22 cellular contexts compared by ENCODE assay signal in genomic region chr14:28157289-28157869, GRCh38.
DNase-seq lines count a peak whose midpoint lies in the region; ATAC-seq, FAIRE-seq and TF ChIP-seq lines count a peak whose summit lies in the region.
"Had no signal": no experiment of that assay in that cellular context is flagged by ENCODE, and none has a peak within 500 bp of the region (broad histone marks: within the 10 kb centered on the region; RNA-seq: fewer than 3 reads in every experiment).

No MANE protein-coding gene starts in this region.

- H4K8ac ChIP-seq in IMR-90 (ENCODE audit: low read depth in 2 of 2, low read length in 2 of 2), result no peak overlapping the region

- H3K4me2 ChIP-seq in IMR-90 (ENCODE audit: low read depth, low read length), result no peak overlapping the region
- no peak overlapping the region for H3K4me2 ChIP-seq in HepG2 (ENCODE audit: low read depth, low read length)
- H3K4me2 ChIP-seq: BLaER1, GM23338 had no signal

- H2AFZ ChIP-seq in IMR-90 (replicated peaks; ENCODE audit: low read length, poor library complexity) (peak overlapping the region; percentile 32), HepG2 (ENCODE audit: low read length) (no peak overlapping the region)
- H2AFZ ChIP-seq: GM23338 had no signal

- intact Hi-C loops in Right ventricle myocardium superior (cut with DNase I) (no loop called here), left ventricle myocardium inferior (cut with micrococcal nuclease) (no loop called here), IMR-90 (cut with micrococcal nuclease) (no loop called here), HepG2 (cut with micrococcal nuclease; ENCODE audit: unreplicated experiment) (no loop called here)

- no peak overlapping the region for H3K14ac ChIP-seq in IMR-90 (replicated peaks; ENCODE audit: low read depth, low read length)

- H4K20me1 ChIP-seq in IMR-90 (ENCODE audit: insufficient read depth, low read length) (no peaks in the 10 kb centered on the region), HepG2 (ENCODE audit: insufficient read depth, low read length) (no peaks in the 10 kb centered on the region)
- H4K20me1 ChIP-seq: BLaER1 had no signal

- DNase-seq in Right ventricle myocardium superior, result peak; percentile 24
- DNase-seq in left ventricle myocardium inferior, result no peak
- DNase-seq in IMR-90, result no peak
- DNase-seq in HepG2 (ENCODE audit: low spot score), result no peak
- no peak for DNase-seq in activated CD4-positive, CD25-positive, alpha-beta regulatory T cell treated with anti-CD3 and anti-CD28 coated beads, Interleukin-2, amount 50 U/mL, for 72 hours
- no peak for DNase-seq in GDM1 (lab: John Stamatoyannopoulos, UW)
- DNase-seq: 8988T; Calu3; CD8-positive, alpha-beta T cell; DMS53; DND-41; EL; H7; HFFc6 had no signal

- H2BK120ac ChIP-seq in IMR-90 (ENCODE audit: low read depth, low read length), result no peak overlapping the region

- H4K91ac ChIP-seq in IMR-90 (ENCODE audit: insufficient read depth, low read depth, low read length), result no peak overlapping the region

- no peak overlapping the region for H3K27ac Mint-ChIP-seq in stimulated activated memory B cell treated with anti-CD40 and anti-IgM and Interleukin-4, amounts not matched to agents 10 μg/mL and 1 μg/mL and 100 μg/mL, for 72 hours
- H3K27ac Mint-ChIP-seq: CD8-positive, alpha-beta T cell; GM23338; HFFc6 had no signal

- H3K27me3 Mint-ChIP-seq in stimulated activated memory B cell treated with anti-CD40 and anti-IgM and Interleukin-4, amounts not matched to agents 10 μg/mL and 1 μg/mL and 100 μg/mL, for 72 hours, result no peaks in the 10 kb centered on the region

- TF ChIP-seq POLR2A in IMR-90 (IDR thresholded peaks at IDR 0.05; ENCODE audit: low read depth, low read length) (no peak), HepG2 (IDR thresholded peaks at IDR 0.05; ENCODE audit: insufficient read depth in 1 of 2, low read depth in 2 of 2, low read length in 2 of 2) (no peak)

- TF ChIP-seq RAD21 in IMR-90 (IDR thresholded peaks at IDR 0.05; ENCODE audit: low read length) (no peak), HepG2 (CRISPR knock-in tag; IDR thresholded peaks at IDR 0.05) (no peak)

- no peak overlapping the region for H4K5ac ChIP-seq in IMR-90 (ENCODE audit: low read depth, low read length)

- H3K9me3 ChIP-seq in left ventricle myocardium inferior (replicated peaks) (peaks cover 4% of the 10 kb centered on the region), IMR-90 (ENCODE audit: control insufficient read depth, insufficient read depth, low read length) (peaks cover 12% of the 10 kb centered on the region; the same call in 1 of the 2 replicates), HepG2 (ENCODE audit: low read length) (peaks cover 87% of the 10 kb centered on the region)

- H3K23ac ChIP-seq in IMR-90 (ENCODE audit: low read depth, low read length), result no peak overlapping the region

- H2AK9ac ChIP-seq in IMR-90 (replicated peaks; ENCODE audit: low read depth, low read length, poor library complexity), result no peak overlapping the region

- ATAC-seq in Right ventricle myocardium superior (ENCODE audit: poor library complexity) (no peak), IMR-90 (ENCODE audit: low read depth) (no peak), HepG2 (peak; percentile 84), GM19351 (IDR thresholded peaks at IDR 0.05; ENCODE audit: unreplicated experiment) (no peak)
- peak; percentile 12 for ATAC-seq in stimulated activated memory B cell treated with anti-CD40 and anti-IgM and Interleukin-4, amounts not matched to agents 10 μg/mL and 1 μg/mL and 100 μg/mL, for 72 hours
- ATAC-seq: CD8-positive, alpha-beta T cell; GM23338; HCT116 had no signal

- H3K79me2 ChIP-seq in HepG2 (ENCODE audit: insufficient read depth, low read length), result no peaks in the 10 kb centered on the region

- H3K4me1 ChIP-seq in left ventricle myocardium inferior (no peaks in the 10 kb centered on the region), IMR-90 (ENCODE audit: control insufficient read depth, insufficient read depth, low read length) (no peaks in the 10 kb centered on the region), HepG2 (ENCODE audit: insufficient read depth, low read length) (peaks cover 14% of the 10 kb centered on the region)
- H3K4me1 ChIP-seq: BLaER1 had no signal

- no peaks in the 10 kb centered on the region for H3K36me3 Mint-ChIP-seq in stimulated activated memory B cell treated with anti-CD40 and anti-IgM and Interleukin-4, amounts not matched to agents 10 μg/mL and 1 μg/mL and 100 μg/mL, for 72 hours
- H3K36me3 Mint-ChIP-seq: CD8-positive, alpha-beta T cell had no signal

- H3K4me1 Mint-ChIP-seq in stimulated activated memory B cell treated with anti-CD40 and anti-IgM and Interleukin-4, amounts not matched to agents 10 μg/mL and 1 μg/mL and 100 μg/mL, for 72 hours, result no peaks in the 10 kb centered on the region
- H3K4me1 Mint-ChIP-seq: GM23338 had no signal

- CTCF ChIA-PET in IMR-90 (lab: Yijun Ruan, JAX), result no interaction called here
- CTCF ChIA-PET in HepG2 (lab: Yijun Ruan, JAX; ENCODE audit: low intra/inter-chr PET ratio, low total read pairs), result no interaction called here

- H3K4me3 ChIP-seq in left ventricle myocardium inferior (no peak overlapping the region), IMR-90 (ENCODE audit: insufficient read depth, low read depth, low read length) (no peak overlapping the region), HepG2 (replicated peaks in 1 of 3; ENCODE audit: insufficient read depth in 1 of 3, low read depth in 2 of 3, low read length in 3 of 3) (no peak overlapping the region)
- H3K4me3 ChIP-seq: BLaER1, GM23338 had no signal

- no peaks in the 10 kb centered on the region for H3K9me3 Mint-ChIP-seq in stimulated activated memory B cell treated with anti-CD40 and anti-IgM and Interleukin-4, amounts not matched to agents 10 μg/mL and 1 μg/mL and 100 μg/mL, for 72 hours
- H3K9me3 Mint-ChIP-seq: GM23338 had no signal

- in situ Hi-C loops in IMR-90 (cut with MboI; ENCODE audit: low sequenced_read_pairs), result no loop called here
- in situ Hi-C loops in HepG2 (cut with HindIII; ENCODE audit: extremely low pct_ligation_motif_present, low pct_unique_long_range_greater_than_20kb), result no loop called here

- dilution Hi-C loops in IMR-90 (cut with HindIII; ENCODE audit: low sequenced_read_pairs, unreplicated experiment), result no loop called here

- no peak for TF ChIP-seq CTCF in left ventricle myocardium inferior (IDR thresholded peaks at IDR 0.05; ENCODE audit: borderline replicate concordance)
- TF ChIP-seq CTCF in IMR-90 (conservative IDR thresholded peaks at IDR 0.05; ENCODE audit: low read depth, low read length), result no peak
- no peak for TF ChIP-seq CTCF in HepG2 (CRISPR knock-in tag; IDR thresholded peaks at IDR 0.05)

- no peak overlapping the region for H3K56ac ChIP-seq in IMR-90 (ENCODE audit: extremely low read depth, insufficient read depth, low read length)

- POLR2A ChIA-PET in IMR-90 (lab: Charles Lee; ENCODE audit: unreplicated experiment) (no interaction called here), HepG2 (lab: Yijun Ruan, JAX) (no interaction called here)

- no peak overlapping the region for H3K27ac ChIP-seq in left ventricle myocardium inferior (replicated peaks)
- no peak overlapping the region for H3K27ac ChIP-seq in IMR-90 (ENCODE audit: insufficient read depth, low read length)
- H3K27ac ChIP-seq in HepG2 (ENCODE audit: extremely low read length, insufficient read depth, low read length), result no peak overlapping the region
- H3K27ac ChIP-seq: BLaER1 had no signal

- no peak for TF ChIP-seq EP300 in HepG2 (IDR thresholded peaks at IDR 0.05; ENCODE audit: low read depth in 2 of 2, low read length in 2 of 2)
- no peak for TF ChIP-seq EP300 in HepG2 (CRISPR knock-in tag; IDR thresholded peaks at IDR 0.05; ENCODE audit: borderline replicate concordance)

- H3K36me3 ChIP-seq in left ventricle myocardium inferior (no peaks in the 10 kb centered on the region), IMR-90 (ENCODE audit: control insufficient read depth, insufficient read depth, low read length) (no peaks in the 10 kb centered on the region), HepG2 (replicated peaks in 1 of 2; ENCODE audit: control insufficient read depth in 1 of 2, insufficient read depth in 2 of 2, low read length in 2 of 2) (no peaks in the 10 kb centered on the region)
- H3K36me3 ChIP-seq: BLaER1 had no signal

- H3K9ac ChIP-seq in IMR-90 (ENCODE audit: low read depth, low read length) (no peak overlapping the region), HepG2 (ENCODE audit: insufficient read depth, low read depth, low read length) (no peak overlapping the region)
- H3K9ac ChIP-seq: BLaER1 had no signal

- FAIRE-seq in HepG2 (lab: Jason Lieb, UNC), result no peak
- FAIRE-seq: GM12891, GM18507, HTR-8/SVneo had no signal

- H2BK20ac ChIP-seq in IMR-90 (ENCODE audit: low read depth, low read length), result no peak overlapping the region

- BruUV-seq in IMR-90 (replicated peaks; lab: Mats Ljungman, UMichigan), result no TSS peak
- BruUV-seq in HepG2 (replicated peaks; lab: Mats Ljungman, UMichigan), result no TSS peak

- H3K18ac ChIP-seq in IMR-90 (ENCODE audit: low read depth, low read length), result no peak overlapping the region

- no peak overlapping the region for H2BK5ac ChIP-seq in IMR-90 (ENCODE audit: low read depth, low read length, poor library complexity, severe bottlenecking)

- no peak overlapping the region for H2AK5ac ChIP-seq in IMR-90 (ENCODE audit: low read depth, low read length)

- H3K4ac ChIP-seq in IMR-90 (ENCODE audit: low read depth, low read length), result no peak overlapping the region

- H3K9me1 ChIP-seq in IMR-90 (ENCODE audit: insufficient read depth, low read length), result no peaks in the 10 kb centered on the region

- no peaks in the 10 kb centered on the region for H3K27me3 ChIP-seq in left ventricle myocardium inferior (ENCODE audit: low read depth)
- H3K27me3 ChIP-seq in IMR-90 (ENCODE audit: control insufficient read depth, insufficient read depth, low read length), result no peaks in the 10 kb centered on the region
- no peaks in the 10 kb centered on the region for H3K27me3 ChIP-seq in HepG2 (ENCODE audit: control insufficient read depth in 1 of 2, insufficient read depth in 2 of 2, low read length in 2 of 2)
- H3K27me3 ChIP-seq: BLaER1 had no signal

- no peak overlapping the region for H2BK15ac ChIP-seq in IMR-90 (ENCODE audit: low read depth, low read length)

- H3K79me1 ChIP-seq in IMR-90 (ENCODE audit: low read depth in 1 of 2, low read length in 2 of 2), result no peaks in the 10 kb centered on the region

- whole genome bisulfite sequencing in IMR-90 (ENCODE audit: extremely low coverage in 2 of 2, insufficient read length in 1 of 2), 2 experiments, result 90% methylated on average over 2 of the region's 14 CpGs; no CpG with 5 or more reads in 1 of the 2 experiments
- WGBS in HepG2 (ENCODE audit: low lambda C conversion rate), result 15% methylated on average over 11 of the region's 14 CpGs

- H3K4me3 Mint-ChIP-seq in stimulated activated memory B cell treated with anti-CD40 and anti-IgM and Interleukin-4, amounts not matched to agents 10 μg/mL and 1 μg/mL and 100 μg/mL, for 72 hours, result no peak overlapping the region
- H3K4me3 Mint-ChIP-seq: CD8-positive, alpha-beta T cell; GM23338; HFFc6 had no signal

TF ChIP-seq in IMR-90, 13 proteins besides CTCF, POLR2A, EP300 and RAD21 (continues in another document):
- TF ChIP-seq MAZ (IDR thresholded peaks at IDR 0.05; ENCODE audit: borderline replicate concordance, low read depth, low read length) (no peak), BHLHE40 (IDR thresholded peaks at IDR 0.05; ENCODE audit: low read depth, low read length) (no peak)

TF ChIP-seq in HepG2, 621 proteins besides CTCF, POLR2A, EP300 and RAD21 (continues in another document):
- 0 out of 2 replicates have a peak, but pooled peaks have one; percentile 16 for TF ChIP-seq HNF4A (CRISPR knock-in tag; IDR thresholded peaks at IDR 0.05)

Comparison
In these comparisons a context has a peak if more than half of its experiments do, and no peak if none do; other contexts are left out.
1. ATAC-seq: peak in HepG2 (single experiment) and stimulated activated memory B cell treated with anti-CD40 and anti-IgM and Interleukin-4, amounts not matched to agents 10 μg/mL and 1 μg/mL and 100 μg/mL, for 72 hours (single experiment); none in Right ventricle myocardium superior (single experiment), IMR-90 (single experiment) and GM19351 (single experiment).